Comparison of ENCODE assay signal across 21 cellular contexts in genomic region chr9:121478816-121479676, GRCh38. TPM values are rescaled to one million over a fixed set of nuclear protein-coding genes. Genes with fewer than 3 reads are reported as not detected.
DNase-seq lines count a peak whose midpoint lies in the region; ATAC-seq and TF ChIP-seq lines count a peak whose summit lies in the region.
"Had no signal": no experiment of that assay in that cellular context is flagged by ENCODE, and none has a peak within 500 bp of the region (broad histone marks: within the 10 kb centered on the region; RNA-seq: fewer than 3 reads in every experiment).

No MANE protein-coding gene starts in this region.

- no peaks in the 10 kb centered on the region for H3K79me1 ChIP-seq in neuronal stem cell (ENCODE audit: low read depth, low read length)

- H3K36me3 ChIP-seq in ascending aorta = no peaks in the 10 kb centered on the region
- H3K36me3 ChIP-seq in heart right ventricle = no peaks in the 10 kb centered on the region
- H3K36me3 ChIP-seq in neuronal stem cell (replicated peaks in 1 of 2; ENCODE audit: control insufficient read depth in 2 of 2, insufficient read depth in 2 of 2, low read length in 2 of 2) = no peaks in the 10 kb centered on the region
- H3K36me3 ChIP-seq: colonic mucosa, pancreas had no signal

- H3K9me3 ChIP-seq in ascending aorta = no peaks in the 10 kb centered on the region
- no peaks in the 10 kb centered on the region for H3K9me3 ChIP-seq in heart right ventricle
- H3K9me3 ChIP-seq in neuronal stem cell (replicated peaks in 1 of 2; ENCODE audit: control insufficient read depth in 2 of 2, insufficient read depth in 1 of 2, low read depth in 1 of 2, low read length in 2 of 2) = no peaks in the 10 kb centered on the region
- H3K9me3 ChIP-seq: colonic mucosa, mucosa of descending colon, pancreas had no signal

- no peak overlapping the region for H2BK5ac ChIP-seq in neuronal stem cell (ENCODE audit: low read length)

- H3K27me3 ChIP-seq in ascending aorta = no peaks in the 10 kb centered on the region
- H3K27me3 ChIP-seq in heart right ventricle = no peaks in the 10 kb centered on the region
- peaks cover 0 to 28% (median 0%) of the 10 kb centered on the region in 3 experiments for H3K27me3 ChIP-seq in neuronal stem cell (ENCODE audit: control insufficient read depth in 3 of 3, insufficient read depth in 3 of 3, low read depth in 1 of 3, low read length in 3 of 3)
- H3K27me3 ChIP-seq: colonic mucosa, pancreas had no signal

- H3K4ac ChIP-seq in neuronal stem cell (ENCODE audit: low read length) = no peak overlapping the region

- TF ChIP-seq CTCF in C4-2B (conservative IDR thresholded peaks at IDR 0.05) (no peak), ascending aorta (IDR thresholded peaks at IDR 0.05) (no peak), heart right ventricle (IDR thresholded peaks at IDR 0.05) (no peak)

- DNase-seq in ascending aorta (ENCODE audit: low spot score in 2 of 2) = peak in 1 of 2 donors; percentile 75
- DNase-seq in heart right ventricle = no peak
- DNase-seq in neuronal stem cell (ENCODE audit: low spot score) = no peak
- DNase-seq in DMS114 treated with DMSO at 0.1 percent for 48 hours (lab: John Stamatoyannopoulos, UW; ENCODE audit: unreplicated experiment) = no peak
- no peak for DNase-seq in substantia nigra (lab: John Stamatoyannopoulos, UW)
- DNase-seq in NAMALWA (ENCODE audit: low spot score) = no peak
- DNase-seq: activated CD8-positive, alpha-beta memory T cell treated with anti-CD3 and anti-CD28 coated beads for 24 hours; colonic mucosa; mucosa of descending colon; MV-4-11; NCI-H2171; NCI-H774; stimulated activated CD4-positive, alpha-beta T cell treated with anti-CD3 and anti-CD28 coated beads, Interleukin-12 subunit alpha, Interleukin-12 subunit beta, amount 100 ng/mL, for 4 hours; stimulated activated naive CD4-positive, alpha-beta T cell had no signal

- no peak overlapping the region for H2BK15ac ChIP-seq in neuronal stem cell (ENCODE audit: low read length)

- ATAC-seq in heart right ventricle (peak; percentile 21 to 59 (median 42)), GM18505 (IDR thresholded peaks at IDR 0.05; ENCODE audit: unreplicated experiment) (no peak)
- ATAC-seq: activated T-helper 17 cell treated with anti-CD3 and anti-CD28 coated beads, Interleukin-2, amount 50 U/mL, for 72 hours; mucosa of descending colon had no signal

- WGBS in heart right ventricle, 2 donors = 30 to 32% methylated on average over 8 of the region's 8 CpGs
- WGBS in neuronal stem cell (ENCODE audit: extremely low coverage in 2 of 2, insufficient read length in 2 of 2, insufficient replicate concordance in 1 of 2), 2 donors = no CpG with 5 or more reads among the region's 8 CpGs

- no peak overlapping the region for H3K23ac ChIP-seq in neuronal stem cell (ENCODE audit: low read depth, low read length, poor library complexity)

- H2AK5ac ChIP-seq in neuronal stem cell (ENCODE audit: low read depth, low read length) = no peak overlapping the region

- TF ChIP-seq POLR2A in GM18505 (IDR thresholded peaks at IDR 0.05; ENCODE audit: borderline replicate concordance, extremely low read depth, insufficient read depth, insufficient read length) = no peak

- no peak overlapping the region for H3K4me2 ChIP-seq in neuronal stem cell (ENCODE audit: insufficient read depth, low read length, poor library complexity, severe bottlenecking)

- H3K18ac ChIP-seq in neuronal stem cell (ENCODE audit: low read length) = peak overlapping the region; percentile 16

- intact Hi-C loops in ascending aorta (cut with DNase I) = loop anchor here (2.0 kb wide), 1 partner anchor 20 kb away; the partner anchor contains the start of gene GGTA1
- intact Hi-C loops in heart right ventricle (cut with DNase I) = loop anchor here in 1 of 10 donors (5.0 kb wide), 1 partner anchor 48 kb away; no protein-coding TSS in a partner anchor

- H3K27ac ChIP-seq in C4-2B (peak overlapping the region; percentile 9), ascending aorta (peak overlapping the region; percentile 76 to 81), heart right ventricle (peak overlapping the region; percentile 46 to 87 (median 66)), neuronal stem cell (replicated peaks; ENCODE audit: low read length) (peak overlapping the region; percentile 39), substantia nigra (ENCODE audit: low read depth, low read length, poor library complexity, severe bottlenecking) (no peak overlapping the region)
- H3K27ac ChIP-seq: colonic mucosa, pancreas had no signal

- no peak overlapping the region for H4K8ac ChIP-seq in neuronal stem cell (ENCODE audit: low read depth, low read length)

- no peak overlapping the region for H2BK120ac ChIP-seq in neuronal stem cell (ENCODE audit: low read depth, low read length)

- H2AFZ ChIP-seq in neuronal stem cell (ENCODE audit: low read length) = no peak overlapping the region

- peaks cover 26 to 71% of the 10 kb centered on the region in 2 donors for H3K4me1 ChIP-seq in ascending aorta
- peaks cover 34 to 81% (median 59%) of the 10 kb centered on the region in 9 donors for H3K4me1 ChIP-seq in heart right ventricle
- H3K4me1 ChIP-seq in neuronal stem cell (ENCODE audit: control insufficient read depth in 2 of 2, insufficient read depth in 1 of 2, low read depth in 1 of 2, low read length in 2 of 2) = peaks cover 0 to 20% of the 10 kb centered on the region in 2 donors
- H3K4me1 ChIP-seq: colonic mucosa, pancreas had no signal

- H3K4me3 ChIP-seq in ascending aorta (peak overlapping the region; percentile 29 to 45), heart right ventricle (peak overlapping the region in 1 of 10 donors; percentile 7), neuronal stem cell (ENCODE audit: low read length in 2 of 2) (no peak overlapping the region)
- H3K4me3 ChIP-seq: colonic mucosa, mucosa of descending colon, pancreas had no signal

- H2BK12ac ChIP-seq in neuronal stem cell (ENCODE audit: low read length) = no peak overlapping the region

- no peak overlapping the region for H3K9ac ChIP-seq in neuronal stem cell (ENCODE audit: low read depth, low read length, poor library complexity)

- H3K14ac ChIP-seq in neuronal stem cell (ENCODE audit: low read length) = no peak overlapping the region

- H4K91ac ChIP-seq in neuronal stem cell (ENCODE audit: low read depth, low read length, poor library complexity) = no peak overlapping the region

RNA-seq across cellular contexts. Expression of gene GGTA1, which starts 20.6 kb away (rescaled TPM):
- 2.6 TPM for total RNA-seq in ascending aorta
- total RNA-seq in heart right ventricle = 10 to 100 TPM in 7 of 10 donors, 1 to 10 TPM in 3; 6.0 to 42.1 (median 13.9) TPM
- polyA plus RNA-seq in heart right ventricle = 10 to 100 TPM in 1 of 2 donors, 1 to 10 TPM in 1; 3.0 to 34.9 TPM
- 0.40 TPM for polyA plus RNA-seq in neuronal stem cell (2013, experiment 1 of 2)
- 0.47 TPM for polyA plus RNA-seq in neuronal stem cell (2013, experiment 2 of 2)
- total RNA-seq: activated T-helper 17 cell treated with anti-CD3 and anti-CD28 coated beads, Interleukin-2, amount 50 U/mL, for 72 hours; epithelial cell of proximal tubule had no signal
- polyA plus RNA-seq: IgD-negative memory B cell, keratinocyte had no signal

Comparison
In these comparisons a context has a peak if more than half of its experiments do, and no peak if none do; other contexts are left out.
1. H3K4me3 ChIP-seq: peak in ascending aorta (2 of 2); none in neuronal stem cell (0 of 2).